Comparison of ENCODE assay signal across 1 cellular context in genomic region chr12:48678561-48679185, GRCh38.
TF ChIP-seq lines count a peak whose summit lies in the region.

No MANE protein-coding gene starts in this region.

TF ChIP-seq in GM12878, 131 proteins besides CTCF, POLR2A, EP300 and RAD21:
- TF ChIP-seq CBX3 (IDR thresholded peaks at IDR 0.05; ENCODE audit: borderline replicate concordance, low read depth), result no peak
- no peak for TF ChIP-seq PML (IDR thresholded peaks at IDR 0.05; ENCODE audit: low read length)
- TF ChIP-seq, protein P1, sequence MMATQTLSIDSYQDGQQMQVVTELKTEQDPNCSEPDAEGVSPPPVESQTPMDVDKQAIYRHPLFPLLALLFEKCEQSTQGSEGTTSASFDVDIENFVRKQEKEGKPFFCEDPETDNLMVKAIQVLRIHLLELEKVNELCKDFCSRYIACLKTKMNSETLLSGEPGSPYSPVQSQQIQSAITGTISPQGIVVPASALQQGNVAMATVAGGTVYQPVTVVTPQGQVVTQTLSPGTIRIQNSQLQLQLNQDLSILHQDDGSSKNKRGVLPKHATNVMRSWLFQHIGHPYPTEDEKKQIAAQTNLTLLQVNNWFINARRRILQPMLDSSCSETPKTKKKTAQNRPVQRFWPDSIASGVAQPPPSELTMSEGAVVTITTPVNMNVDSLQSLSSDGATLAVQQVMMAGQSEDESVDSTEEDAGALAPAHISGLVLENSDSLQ (IDR thresholded peaks at IDR 0.05), result no peak
- TF ChIP-seq BMI1 (IDR thresholded peaks at IDR 0.05; ENCODE audit: borderline replicate concordance), result no peak
- no peak for TF ChIP-seq BCLAF1 (IDR thresholded peaks at IDR 0.05)
- TF ChIP-seq CBFB (IDR thresholded peaks at IDR 0.05; ENCODE audit: low read depth), result no peak
- TF ChIP-seq HDAC2 (IDR thresholded peaks at IDR 0.05), result no peak
- no peak for TF ChIP-seq RELA (IDR thresholded peaks at IDR 0.05; ENCODE audit: borderline replicate concordance, partially characterized antibody)
- no peak for TF ChIP-seq IRF4 (IDR thresholded peaks at IDR 0.05; ENCODE audit: low read depth, low read length)
